Comparison of ENCODE assay signal across 14 cellular contexts in the genomic region with DNA sequence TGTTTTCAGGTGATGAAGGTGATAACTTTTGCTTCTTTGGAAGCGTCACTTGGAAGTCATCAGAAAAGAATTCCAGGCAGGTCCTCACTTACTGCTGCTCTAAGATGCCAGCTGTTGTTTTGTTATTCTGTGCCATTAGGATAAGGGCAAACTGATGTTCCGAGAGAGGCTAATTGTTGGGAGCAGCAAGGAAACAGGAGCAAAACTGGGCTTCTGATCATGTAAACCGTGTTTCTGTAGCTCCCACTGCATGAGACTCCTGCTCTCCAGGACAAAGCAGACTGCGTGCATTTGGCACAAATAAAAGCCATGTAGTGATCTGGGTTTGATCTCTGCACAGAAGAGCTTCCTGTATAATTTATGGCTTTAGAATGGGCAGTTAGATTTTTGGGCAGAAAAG.
DNase-seq lines count a peak whose midpoint lies in the region; TF ChIP-seq lines count a peak whose summit lies in the region.
"Had no signal": no experiment of that assay in that cellular context is flagged by ENCODE, and none has a peak within 500 bp of the region (broad histone marks: within the 10 kb centered on the region; RNA-seq: fewer than 3 reads in every experiment).

No MANE protein-coding gene starts in this region.

- TF ChIP-seq POLR2A in esophagus muscularis mucosa (IDR thresholded peaks at IDR 0.05; ENCODE audit: low read depth): no peak

- H2AFZ ChIP-seq in MM.1S (ENCODE audit: low read length): no peak overlapping the region
- H2AFZ ChIP-seq: GM23248 had no signal

- intact Hi-C loops in esophagus muscularis mucosa (cut with DNase I): no loop called here

- peak overlapping the region; percentile 57 for H3K4me2 ChIP-seq in MM.1S (ENCODE audit: low read depth, low read length)

- peaks cover 2% of the 10 kb centered on the region for H3K36me3 Mint-ChIP-seq in T-helper 1 cell treated with Interleukin-12 subunit alpha and Interleukin-12 subunit beta and Interleukin-4 antibody, amounts not matched to agents 30 μg/mL and 1 μg/mL, for 36 hours (ENCODE audit: low read depth)

- H4K20me1 ChIP-seq in MM.1S (ENCODE audit: insufficient read depth, low read length): no peaks in the 10 kb centered on the region

- no peaks in the 10 kb centered on the region for H3K9me2 ChIP-seq in MM.1S (replicated peaks; ENCODE audit: insufficient read depth, low read length)

- peaks cover 46% of the 10 kb centered on the region for H3K4me1 ChIP-seq in MM.1S (ENCODE audit: low read length)
- peaks cover 0 to 11% (median 9%) of the 10 kb centered on the region in 4 donors for H3K4me1 ChIP-seq in esophagus muscularis mucosa
- H3K4me1 ChIP-seq: BE2C, Caco-2, HAP-1 had no signal

- H3K79me2 ChIP-seq in MM.1S (ENCODE audit: low read length): no peaks in the 10 kb centered on the region

- H3K9me3 Mint-ChIP-seq in T-helper 1 cell treated with Interleukin-12 subunit alpha and Interleukin-12 subunit beta and Interleukin-4 antibody, amounts not matched to agents 30 μg/mL and 1 μg/mL, for 36 hours: peaks cover 15% of the 10 kb centered on the region

- H3K4me3 ChIP-seq in MM.1S (ENCODE audit: low read length): peak overlapping the region; percentile 14; the same call in 1 of the 2 replicates
- no peak overlapping the region for H3K4me3 ChIP-seq in esophagus muscularis mucosa
- H3K4me3 ChIP-seq: GM23248, HAP-1 had no signal

- H3K27me3 Mint-ChIP-seq in T-helper 1 cell treated with Interleukin-12 subunit alpha and Interleukin-12 subunit beta and Interleukin-4 antibody, amounts not matched to agents 30 μg/mL and 1 μg/mL, for 36 hours (ENCODE audit: low read depth): no peaks in the 10 kb centered on the region
- H3K27me3 Mint-ChIP-seq: CD4-positive, alpha-beta T cell had no signal

- no peak overlapping the region for H3K4me3 Mint-ChIP-seq in T-helper 1 cell treated with Interleukin-12 subunit alpha and Interleukin-12 subunit beta and Interleukin-4 antibody, amounts not matched to agents 30 μg/mL and 1 μg/mL, for 36 hours
- H3K4me3 Mint-ChIP-seq: CD4-positive, alpha-beta T cell had no signal

- 94% methylated on average over 4 of the region's 4 CpGs for WGBS in esophagus muscularis mucosa

- no peak for TF ChIP-seq CTCF in MM.1S (IDR thresholded peaks at IDR 0.05; ENCODE audit: low read length)
- TF ChIP-seq CTCF in esophagus muscularis mucosa (IDR thresholded peaks at IDR 0.05): no peak

- H3K9me3 ChIP-seq in MM.1S (replicated peaks; ENCODE audit: insufficient read depth, low read length) (no peaks in the 10 kb centered on the region), esophagus muscularis mucosa (peaks cover 0 to 12% (median 0%) of the 10 kb centered on the region in 4 donors)
- H3K9me3 ChIP-seq: BE2C, HAP-1 had no signal

- H3F3A ChIP-seq in MM.1S (ENCODE audit: insufficient read depth, low read length): peaks cover 23% of the 10 kb centered on the region

- peak overlapping the region; percentile 33 for H3K27ac Mint-ChIP-seq in T-helper 1 cell treated with Interleukin-12 subunit alpha and Interleukin-12 subunit beta and Interleukin-4 antibody, amounts not matched to agents 30 μg/mL and 1 μg/mL, for 36 hours
- H3K27ac Mint-ChIP-seq: CD4-positive, alpha-beta T cell had no signal

- peak overlapping the region; percentile 80; the same call in 1 of the 2 replicates for H3K27ac ChIP-seq in MM.1S (ENCODE audit: low read length)
- H3K27ac ChIP-seq in esophagus muscularis mucosa (replicated peaks in 1 of 4): no peak overlapping the region
- H3K27ac ChIP-seq: GM23248 had no signal

- TF ChIP-seq EP300 in esophagus muscularis mucosa (IDR thresholded peaks at IDR 0.05): no peak

- H3K4me1 Mint-ChIP-seq in T-helper 1 cell treated with Interleukin-12 subunit alpha and Interleukin-12 subunit beta and Interleukin-4 antibody, amounts not matched to agents 30 μg/mL and 1 μg/mL, for 36 hours (ENCODE audit: low read depth): peaks cover 22% of the 10 kb centered on the region

- H3K36me3 ChIP-seq in MM.1S (replicated peaks; ENCODE audit: insufficient read depth, low read length) (no peaks in the 10 kb centered on the region), esophagus muscularis mucosa (no peaks in the 10 kb centered on the region)
- H3K36me3 ChIP-seq: BE2C, HAP-1 had no signal

- DNase-seq in T-helper 1 cell (no peak), MM.1S (no peak), esophagus muscularis mucosa (ENCODE audit: extremely low spot score) (peak; percentile 90), AG08396 (ENCODE audit: low spot score) (no peak), NCI-H187 (lab: John Stamatoyannopoulos, UW) (no peak)
- DNase-seq: BE2C; C1 segment of cervical spinal cord; Caco-2; CD4-positive, alpha-beta T cell; DMS53; DND-41; GM23248 had no signal

- no peaks in the 10 kb centered on the region for H3K27me3 ChIP-seq in MM.1S (replicated peaks; ENCODE audit: insufficient read depth, low read length)
- no peaks in the 10 kb centered on the region for H3K27me3 ChIP-seq in esophagus muscularis mucosa
- H3K27me3 ChIP-seq: BE2C had no signal

- H3K9ac ChIP-seq in MM.1S (ENCODE audit: low read length): peak overlapping the region; percentile 20; the same call in 1 of the 2 replicates
- H3K9ac ChIP-seq: GM23248 had no signal
